Comparison of ENCODE assay signal across 1 cellular context in genomic region chr4:119690871-119691270, GRCh38.
TF ChIP-seq lines count a peak whose summit lies in the region.

No MANE protein-coding gene starts in this region.

TF ChIP-seq in HepG2, 621 proteins besides CTCF, POLR2A, EP300 and RAD21 (continued from another document):
- TF ChIP-seq ZNF18 (CRISPR knock-in tag; IDR thresholded peaks at IDR 0.05; ENCODE audit: insufficient replicate concordance): no peak
- no peak for TF ChIP-seq ZKSCAN1 (IDR thresholded peaks at IDR 0.05; ENCODE audit: low read length)
- no peak for TF ChIP-seq SALL2 (CRISPR knock-in tag; IDR thresholded peaks at IDR 0.05)
- no peak for TF ChIP-seq FOXP1 (IDR thresholded peaks at IDR 0.05)
- no peak for TF ChIP-seq FOXP1 (CRISPR knock-in tag; IDR thresholded peaks at IDR 0.05)
- TF ChIP-seq ATF3 (CRISPR knock-in tag; IDR thresholded peaks at IDR 0.05): no peak
- TF ChIP-seq, protein P1, sequence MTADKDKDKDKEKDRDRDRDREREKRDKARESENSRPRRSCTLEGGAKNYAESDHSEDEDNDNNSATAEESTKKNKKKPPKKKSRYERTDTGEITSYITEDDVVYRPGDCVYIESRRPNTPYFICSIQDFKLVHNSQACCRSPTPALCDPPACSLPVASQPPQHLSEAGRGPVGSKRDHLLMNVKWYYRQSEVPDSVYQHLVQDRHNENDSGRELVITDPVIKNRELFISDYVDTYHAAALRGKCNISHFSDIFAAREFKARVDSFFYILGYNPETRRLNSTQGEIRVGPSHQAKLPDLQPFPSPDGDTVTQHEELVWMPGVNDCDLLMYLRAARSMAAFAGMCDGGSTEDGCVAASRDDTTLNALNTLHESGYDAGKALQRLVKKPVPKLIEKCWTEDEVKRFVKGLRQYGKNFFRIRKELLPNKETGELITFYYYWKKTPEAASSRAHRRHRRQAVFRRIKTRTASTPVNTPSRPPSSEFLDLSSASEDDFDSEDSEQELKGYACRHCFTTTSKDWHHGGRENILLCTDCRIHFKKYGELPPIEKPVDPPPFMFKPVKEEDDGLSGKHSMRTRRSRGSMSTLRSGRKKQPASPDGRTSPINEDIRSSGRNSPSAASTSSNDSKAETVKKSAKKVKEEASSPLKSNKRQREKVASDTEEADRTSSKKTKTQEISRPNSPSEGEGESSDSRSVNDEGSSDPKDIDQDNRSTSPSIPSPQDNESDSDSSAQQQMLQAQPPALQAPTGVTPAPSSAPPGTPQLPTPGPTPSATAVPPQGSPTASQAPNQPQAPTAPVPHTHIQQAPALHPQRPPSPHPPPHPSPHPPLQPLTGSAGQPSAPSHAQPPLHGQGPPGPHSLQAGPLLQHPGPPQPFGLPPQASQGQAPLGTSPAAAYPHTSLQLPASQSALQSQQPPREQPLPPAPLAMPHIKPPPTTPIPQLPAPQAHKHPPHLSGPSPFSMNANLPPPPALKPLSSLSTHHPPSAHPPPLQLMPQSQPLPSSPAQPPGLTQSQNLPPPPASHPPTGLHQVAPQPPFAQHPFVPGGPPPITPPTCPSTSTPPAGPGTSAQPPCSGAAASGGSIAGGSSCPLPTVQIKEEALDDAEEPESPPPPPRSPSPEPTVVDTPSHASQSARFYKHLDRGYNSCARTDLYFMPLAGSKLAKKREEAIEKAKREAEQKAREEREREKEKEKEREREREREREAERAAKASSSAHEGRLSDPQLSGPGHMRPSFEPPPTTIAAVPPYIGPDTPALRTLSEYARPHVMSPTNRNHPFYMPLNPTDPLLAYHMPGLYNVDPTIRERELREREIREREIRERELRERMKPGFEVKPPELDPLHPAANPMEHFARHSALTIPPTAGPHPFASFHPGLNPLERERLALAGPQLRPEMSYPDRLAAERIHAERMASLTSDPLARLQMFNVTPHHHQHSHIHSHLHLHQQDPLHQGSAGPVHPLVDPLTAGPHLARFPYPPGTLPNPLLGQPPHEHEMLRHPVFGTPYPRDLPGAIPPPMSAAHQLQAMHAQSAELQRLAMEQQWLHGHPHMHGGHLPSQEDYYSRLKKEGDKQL (CRISPR knock-in tag; IDR thresholded peaks at IDR 0.05; ENCODE audit: low read depth): no peak
- TF ChIP-seq ZMYM4 (CRISPR knock-in tag; IDR thresholded peaks at IDR 0.05): no peak
- no peak for TF ChIP-seq ZMAT3 (CRISPR knock-in tag; conservative IDR thresholded peaks at IDR 0.05)
- peak; percentile 85 for TF ChIP-seq NFE2L2 (IDR thresholded peaks at IDR 0.05; ENCODE audit: low read length)
- TF ChIP-seq ZNF484 (CRISPR knock-in tag; IDR thresholded peaks at IDR 0.05; ENCODE audit: borderline replicate concordance, low read depth): no peak
- TF ChIP-seq MAFK (conservative IDR thresholded peaks at IDR 0.05 in 1 of 2, IDR thresholded peaks at IDR 0.05 in 1 of 2; ENCODE audit: low read length in 2 of 2): peak; percentile 49; a peak in 3 of 4 replicates
- TF ChIP-seq MYPOP (CRISPR knock-in tag; IDR thresholded peaks at IDR 0.05): no peak
- no peak for TF ChIP-seq MED8 (CRISPR knock-in tag; IDR thresholded peaks at IDR 0.05; ENCODE audit: insufficient replicate concordance)
- TF ChIP-seq SMAD1 (CRISPR knock-in tag; IDR thresholded peaks at IDR 0.05; ENCODE audit: borderline replicate concordance, low read depth): no peak
- TF ChIP-seq NFE2 (CRISPR knock-in tag; IDR thresholded peaks at IDR 0.05): 0 out of 2 replicates have a peak, but pooled peaks have one; percentile 10
- TF ChIP-seq EHMT2 (IDR thresholded peaks at IDR 0.05; ENCODE audit: borderline replicate concordance, low read depth, low read length): no peak
- no peak for TF ChIP-seq ZNF354B (CRISPR knock-in tag; IDR thresholded peaks at IDR 0.05)
- TF ChIP-seq TEAD2 (CRISPR knock-in tag; IDR thresholded peaks at IDR 0.05): no peak
- TF ChIP-seq RELA (CRISPR knock-in tag; IDR thresholded peaks at IDR 0.05): no peak
- TF ChIP-seq ZNF136 (CRISPR knock-in tag; IDR thresholded peaks at IDR 0.05; ENCODE audit: low read depth): no peak
- no peak for TF ChIP-seq SNAPC4 (CRISPR knock-in tag; IDR thresholded peaks at IDR 0.05)
- TF ChIP-seq, protein P2, sequence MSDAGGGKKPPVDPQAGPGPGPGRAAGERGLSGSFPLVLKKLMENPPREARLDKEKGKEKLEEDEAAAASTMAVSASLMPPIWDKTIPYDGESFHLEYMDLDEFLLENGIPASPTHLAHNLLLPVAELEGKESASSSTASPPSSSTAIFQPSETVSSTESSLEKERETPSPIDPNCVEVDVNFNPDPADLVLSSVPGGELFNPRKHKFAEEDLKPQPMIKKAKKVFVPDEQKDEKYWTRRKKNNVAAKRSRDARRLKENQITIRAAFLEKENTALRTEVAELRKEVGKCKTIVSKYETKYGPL (CRISPR knock-in tag; IDR thresholded peaks at IDR 0.05): no peak
- TF ChIP-seq FOSL2 (CRISPR knock-in tag; IDR thresholded peaks at IDR 0.05): peak; percentile 76
- TF ChIP-seq HMG20A (CRISPR knock-in tag; IDR thresholded peaks at IDR 0.05; ENCODE audit: borderline replicate concordance): no peak
